15 cellular contexts compared by ENCODE assay signal in the genomic region with DNA sequence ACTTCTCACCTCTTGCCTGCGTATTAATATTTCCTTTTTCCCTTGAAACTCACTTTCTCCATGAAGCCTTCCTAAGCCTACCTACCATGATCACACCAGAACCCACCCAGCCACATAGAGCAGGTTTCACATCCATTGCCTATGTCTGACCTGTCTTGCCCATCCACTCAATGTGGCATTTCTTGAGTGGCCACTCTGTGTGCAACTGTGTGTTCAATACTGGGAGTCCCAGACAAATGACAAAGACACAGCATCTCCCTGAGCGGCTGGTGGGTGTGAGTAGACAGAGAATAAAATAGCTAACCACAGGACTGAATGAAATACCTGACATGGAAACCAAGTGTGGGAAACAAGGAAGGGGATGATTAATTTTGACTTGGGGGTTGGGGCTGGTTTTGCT. TPM values are rescaled to one million over a fixed set of nuclear protein-coding genes. Genes with fewer than 3 reads are reported as not detected.
DNase-seq lines count a peak whose midpoint lies in the region; ATAC-seq and TF ChIP-seq lines count a peak whose summit lies in the region.
"Had no signal": no experiment of that assay in that cellular context is flagged by ENCODE, and none has a peak within 500 bp of the region (broad histone marks: within the 10 kb centered on the region; RNA-seq: fewer than 3 reads in every experiment).

No MANE protein-coding gene starts in this region.

- H3K23ac ChIP-seq in mesendoderm (ENCODE audit: low read length) = peak overlapping the region; percentile 99

- no peak overlapping the region for H3K56ac ChIP-seq in mesendoderm (ENCODE audit: low read length)

- CTCF ChIA-PET in PC-3 (lab: Charles Lee) = no interaction called here

- H3K4me2 ChIP-seq in PC-3 (ENCODE audit: low read length) (peak overlapping the region; percentile 88; the same call in 1 of the 2 replicates), mesendoderm (ENCODE audit: low read length) (no peak overlapping the region), smooth muscle cell (peak overlapping the region; percentile 99)

- peaks cover 46% of the 10 kb centered on the region for H3K79me1 ChIP-seq in mesendoderm (ENCODE audit: low read length)

- H4K20me1 ChIP-seq in PC-3 (ENCODE audit: low read length) (no peaks in the 10 kb centered on the region), smooth muscle cell (ENCODE audit: low read depth) (peaks cover 60% of the 10 kb centered on the region)

- H4K8ac ChIP-seq in mesendoderm (ENCODE audit: low read depth, low read length) = no peak overlapping the region

- H2BK5ac ChIP-seq in mesendoderm (ENCODE audit: low read length) = no peak overlapping the region

- H3K18ac ChIP-seq in mesendoderm (ENCODE audit: low read length) = no peak overlapping the region

- no peak for DNase-seq in PC-3
- peak; percentile 16 for DNase-seq in coronary artery (ENCODE audit: low spot score)
- no peak for DNase-seq in mesendoderm
- no peak for DNase-seq in smooth muscle cell (lab: John Stamatoyannopoulos, UW; ENCODE audit: unreplicated experiment)
- no peak for DNase-seq in DMS 273 (lab: John Stamatoyannopoulos, UW; ENCODE audit: unreplicated experiment)
- no peak for DNase-seq in NCI-H510A treated with DMSO at 0.1 percent for 48 hours (lab: John Stamatoyannopoulos, UW)
- DNase-seq: COR-L47, NCI-H1930, NCI-H2171 treated with DMSO at 0.1 percent for 48 hours, NCI-H446 treated with DMSO at 0.1 percent for 48 hours, NCI-H774, SJCRH30 had no signal

- peaks cover 47% of the 10 kb centered on the region for H3K4me1 ChIP-seq in PC-3 (ENCODE audit: insufficient read depth, low read length)
- peaks cover 29% of the 10 kb centered on the region for H3K4me1 ChIP-seq in mesendoderm (ENCODE audit: control insufficient read depth, low read depth, low read length)
- H3K4me1 ChIP-seq in smooth muscle cell (ENCODE audit: low read depth) = peaks cover 29% of the 10 kb centered on the region

- ATAC-seq in PC-3 = no peak
- no peak for ATAC-seq in GM19452 (IDR thresholded peaks at IDR 0.05; ENCODE audit: unreplicated experiment)

- no peak overlapping the region for H3K27ac ChIP-seq in PC-3 (ENCODE audit: low read length)
- no peak overlapping the region for H3K27ac ChIP-seq in coronary artery
- H3K27ac ChIP-seq in mesendoderm (ENCODE audit: low read depth, low read length) = no peak overlapping the region
- no peak overlapping the region for H3K27ac ChIP-seq in smooth muscle cell (ENCODE audit: low read depth)
- H3K27ac ChIP-seq: HL-60, SJCRH30 had no signal

- no peak overlapping the region for H2BK15ac ChIP-seq in mesendoderm (replicated peaks; ENCODE audit: low read depth)

- intact Hi-C loops in PC-3 (cut with micrococcal nuclease) = no loop called here

- H4K5ac ChIP-seq in mesendoderm (ENCODE audit: low read length) = no peak overlapping the region

- no TSS peak for BruUV-seq in PC-3 (replicated peaks; lab: Mats Ljungman, UMichigan)

- no peak overlapping the region for H2AFZ ChIP-seq in PC-3 (ENCODE audit: low read length)
- no peak overlapping the region for H2AFZ ChIP-seq in smooth muscle cell (ENCODE audit: low read depth)

- H3K79me2 ChIP-seq in PC-3 (ENCODE audit: low read length) (peaks cover 76% of the 10 kb centered on the region), mesendoderm (ENCODE audit: control insufficient read depth, insufficient read depth, low read length) (peaks cover 62% of the 10 kb centered on the region), smooth muscle cell (ENCODE audit: low read depth) (peaks cover 66% of the 10 kb centered on the region)

- no peak overlapping the region for H2AK5ac ChIP-seq in mesendoderm (ENCODE audit: low read length)

- H3K36me3 ChIP-seq in PC-3 (ENCODE audit: low read depth, low read length) = no peaks in the 10 kb centered on the region
- H3K36me3 ChIP-seq in mesendoderm (ENCODE audit: control insufficient read depth, insufficient read depth, low read length) = no peaks in the 10 kb centered on the region
- H3K36me3 ChIP-seq in smooth muscle cell (ENCODE audit: low read depth) = no peaks in the 10 kb centered on the region
- H3K36me3 ChIP-seq: HAP-1, SJCRH30 had no signal

- H3K9me3 ChIP-seq in PC-3 (ENCODE audit: low read length) = no peaks in the 10 kb centered on the region
- no peaks in the 10 kb centered on the region for H3K9me3 ChIP-seq in smooth muscle cell (replicated peaks; ENCODE audit: low read depth)
- H3K9me3 ChIP-seq: HAP-1, SJCRH30 had no signal

- H3K4ac ChIP-seq in mesendoderm (ENCODE audit: low read depth, low read length) = no peak overlapping the region

- no peak overlapping the region for H2BK120ac ChIP-seq in mesendoderm (ENCODE audit: low read depth, low read length)

- no peaks in the 10 kb centered on the region for H3K9me2 ChIP-seq in PC-3 (replicated peaks; ENCODE audit: low read length)

- H3K27me3 ChIP-seq in PC-3 (ENCODE audit: low read length) = no peaks in the 10 kb centered on the region
- no peaks in the 10 kb centered on the region for H3K27me3 ChIP-seq in mesendoderm (ENCODE audit: insufficient read depth, low read length, poor library complexity)
- H3K27me3 ChIP-seq in smooth muscle cell (ENCODE audit: low read depth) = no peaks in the 10 kb centered on the region
- H3K27me3 ChIP-seq: SJCRH30 had no signal

- H3K9ac ChIP-seq in PC-3 (ENCODE audit: low read length) (no peak overlapping the region), mesendoderm (ENCODE audit: low read length) (no peak overlapping the region), smooth muscle cell (ENCODE audit: low read depth) (no peak overlapping the region)

- TF ChIP-seq CTCF in PC-3 (conservative IDR thresholded peaks at IDR 0.05; ENCODE audit: low read depth, low read length) (no peak), coronary artery (IDR thresholded peaks at IDR 0.05) (no peak), smooth muscle cell (IDR thresholded peaks at IDR 0.05; ENCODE audit: borderline replicate concordance, insufficient read depth, poor library complexity, severe bottlenecking) (no peak)

- POLR2A ChIA-PET in PC-3 (lab: Charles Lee; ENCODE audit: unreplicated experiment) = no interaction called here

- H3K4me3 ChIP-seq in PC-3 (ENCODE audit: low read length) (no peak overlapping the region; the same call in 1 of the 2 replicates), coronary artery (no peak overlapping the region), mesendoderm (ENCODE audit: low read length) (no peak overlapping the region), smooth muscle cell (no peak overlapping the region)
- H3K4me3 ChIP-seq: HAP-1, SJCRH30 had no signal

- no peaks in the 10 kb centered on the region for H3F3A ChIP-seq in PC-3 (ENCODE audit: low read length, unreplicated experiment)
- H3F3A ChIP-seq in smooth muscle cell (ENCODE audit: low read depth) = peaks cover 9% of the 10 kb centered on the region

- no CpG with 5 or more reads among the region's 2 CpGs for WGBS in mesendoderm (ENCODE audit: extremely low coverage, insufficient coverage, low lambda C conversion rate)
- 92% methylated on average over 2 of the region's 2 CpGs for WGBS in smooth muscle cell (ENCODE audit: low lambda C conversion rate)

RNA-seq across cellular contexts. Expression of a gene that starts 3.1 kb away (rescaled TPM):
- total RNA-seq in PC-3 (2014; rRNA removed) (57.4 and 77.8 TPM in 2 replicates), smooth muscle cell (97.9 and 152 TPM in 2 replicates)
- polyA plus RNA-seq in mesendoderm (2013, experiment 1 of 2) = 49.3 TPM
- 46.6 TPM for polyA plus RNA-seq in mesendoderm (2013, experiment 2 of 2)
- 62.6 and 64.2 TPM in 2 replicates for polyA plus RNA-seq in smooth muscle cell
